32 cellular contexts compared by ENCODE assay signal in the genomic region with DNA sequence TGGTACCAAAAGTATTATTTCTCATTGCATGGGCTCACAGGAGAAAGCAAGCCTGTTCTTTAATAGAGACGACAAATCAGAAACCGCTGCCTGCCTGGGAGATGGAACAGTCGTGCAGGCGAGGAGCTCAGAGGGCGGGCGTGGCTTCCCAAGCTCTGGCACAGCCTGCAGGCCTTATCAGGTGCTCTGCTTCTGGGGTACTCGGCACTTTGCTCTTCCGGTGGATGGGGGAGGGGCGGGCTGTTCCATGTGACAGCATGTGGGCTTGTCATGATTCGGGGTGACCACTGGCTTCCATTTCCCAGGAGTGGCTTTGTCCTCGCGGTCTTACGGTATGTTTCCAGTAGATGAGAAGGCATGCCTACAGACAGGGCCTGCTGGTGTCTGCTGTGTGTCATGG.
"Had no signal": no experiment of that assay in that cellular context is flagged by ENCODE, and none has a peak within 500 bp of the region (broad histone marks: within the 10 kb centered on the region; RNA-seq: fewer than 3 reads in every experiment).

No MANE protein-coding gene starts in this region.

- H3K27me3 Mint-ChIP-seq: activated B cell treated with CpG ODN at 0.5 μM for 24 hours; activated CD4-positive, alpha-beta memory T cell treated with anti-CD3 and anti-CD28 coated beads for 36 hours; activated CD4-positive, alpha-beta T cell treated with anti-CD3 and anti-CD28 coated beads, Interleukin-2, amount 10 ng/mL, durations not matched to agents 24 days and 14 days; activated CD8-positive, alpha-beta memory T cell treated with anti-CD3 and anti-CD28 coated beads, Interleukin-2, amount 10 ng/mL, durations not matched to agents 7 days and 5 days; activated naive CD4-positive, alpha-beta T cell treated with anti-CD3 and anti-CD28 coated beads, Interleukin-2, amount 50 U/mL, for 24 hours; activated naive CD8-positive, alpha-beta T cell treated with anti-CD3 and anti-CD28 coated beads for 36 hours; activated naive CD8-positive, alpha-beta T cell treated with anti-CD3 and anti-CD28 coated beads, Interleukin-2, amount 50 U/mL, for 24 hours; T-helper 17 cell had no signal

- H3K27ac Mint-ChIP-seq: activated B cell treated with CpG ODN at 0.5 μM for 24 hours; activated CD4-positive, alpha-beta memory T cell treated with anti-CD3 and anti-CD28 coated beads for 36 hours; activated CD4-positive, alpha-beta T cell treated with anti-CD3 and anti-CD28 coated beads, Interleukin-2, amount 10 ng/mL, durations not matched to agents 24 days and 14 days; activated CD8-positive, alpha-beta memory T cell treated with anti-CD3 and anti-CD28 coated beads, Interleukin-2, amount 10 ng/mL, durations not matched to agents 7 days and 5 days; activated CD8-positive, alpha-beta T cell treated with anti-CD3 and anti-CD28 coated beads, Interleukin-2, amount 10 ng/mL, durations not matched to agents 7 days and 5 days; activated naive CD4-positive, alpha-beta T cell treated with anti-CD3 and anti-CD28 coated beads for 36 hours; activated naive CD4-positive, alpha-beta T cell treated with anti-CD3 and anti-CD28 coated beads, Interleukin-2, amount 50 U/mL, for 24 hours; activated naive CD8-positive, alpha-beta T cell treated with anti-CD3 and anti-CD28 coated beads for 36 hours; activated naive CD8-positive, alpha-beta T cell treated with anti-CD3 and anti-CD28 coated beads, Interleukin-2, amount 50 U/mL, for 24 hours; activated T-helper 1 cell treated with anti-CD3 and anti-CD28 coated beads, Interleukin-12 subunit alpha, Interleukin-12 subunit beta, Interleukin-2, Interleukin-4 antibody, amounts not matched to agents 30 ng/mL and 10 ng/mL and 1 ng/mL, durations not matched to agents 14 hours and 24 hours and 36 hours; activated T-helper 2 cell treated with anti-CD3 and anti-CD28 coated beads, Interferon-gamma antibody, Interleukin-2, Interleukin-4, amounts not matched to agents 10 μg/mL and 5 μg/mL and 100 μg/mL, durations not matched to agents 14 hours and 24 hours and 36 hours; T-helper 17 cell; T-helper 2 cell treated with Interferon-gamma antibody and Interleukin-4, amounts not matched to agents 5 μg/mL and 100 μg/mL, for 36 hours had no signal

- H3K4me3 ChIP-seq: adrenal gland, body of pancreas, esophagus squamous epithelium, gastroesophageal sphincter, heart left ventricle had no signal

- H3K4me3 Mint-ChIP-seq: activated B cell treated with CpG ODN at 0.5 μM for 24 hours; activated CD4-positive, alpha-beta memory T cell treated with anti-CD3 and anti-CD28 coated beads for 36 hours; activated CD4-positive, alpha-beta T cell treated with anti-CD3 and anti-CD28 coated beads, Interleukin-2, amount 10 ng/mL, durations not matched to agents 24 days and 14 days; activated CD8-positive, alpha-beta memory T cell treated with anti-CD3 and anti-CD28 coated beads, Interleukin-2, amount 10 ng/mL, durations not matched to agents 7 days and 5 days; activated CD8-positive, alpha-beta T cell treated with anti-CD3 and anti-CD28 coated beads, Interleukin-2, amount 10 ng/mL, durations not matched to agents 7 days and 5 days; activated naive CD4-positive, alpha-beta T cell treated with anti-CD3 and anti-CD28 coated beads for 36 hours; activated naive CD4-positive, alpha-beta T cell treated with anti-CD3 and anti-CD28 coated beads, Interleukin-2, amount 50 U/mL, for 24 hours; activated naive CD8-positive, alpha-beta T cell treated with anti-CD3 and anti-CD28 coated beads for 36 hours; activated naive CD8-positive, alpha-beta T cell treated with anti-CD3 and anti-CD28 coated beads, Interleukin-2, amount 50 U/mL, for 24 hours; activated T-helper 1 cell treated with anti-CD3 and anti-CD28 coated beads, Interleukin-12 subunit alpha, Interleukin-12 subunit beta, Interleukin-2, Interleukin-4 antibody, amounts not matched to agents 30 ng/mL and 10 ng/mL and 1 ng/mL, durations not matched to agents 14 hours and 24 hours and 36 hours; T-helper 17 cell; T-helper 2 cell treated with Interferon-gamma antibody and Interleukin-4, amounts not matched to agents 5 μg/mL and 100 μg/mL, for 36 hours had no signal

- H3K4me1 ChIP-seq: adrenal gland, body of pancreas had no signal

- H3K27me3 ChIP-seq: adrenal gland, body of pancreas, esophagus squamous epithelium, gastroesophageal sphincter, heart left ventricle had no signal

- H3K36me3 Mint-ChIP-seq: activated CD8-positive, alpha-beta memory T cell treated with anti-CD3 and anti-CD28 coated beads, Interleukin-2, amount 10 ng/mL, durations not matched to agents 7 days and 5 days; activated naive CD8-positive, alpha-beta T cell treated with anti-CD3 and anti-CD28 coated beads for 36 hours had no signal

- H3K4me1 Mint-ChIP-seq: activated B cell treated with CpG ODN at 0.5 μM for 24 hours; activated CD4-positive, alpha-beta T cell treated with anti-CD3 and anti-CD28 coated beads, Interleukin-2, amount 10 ng/mL, durations not matched to agents 24 days and 14 days; activated CD8-positive, alpha-beta memory T cell treated with anti-CD3 and anti-CD28 coated beads, Interleukin-2, amount 10 ng/mL, durations not matched to agents 7 days and 5 days; activated naive CD4-positive, alpha-beta T cell treated with anti-CD3 and anti-CD28 coated beads, Interleukin-2, amount 50 U/mL, for 24 hours; activated naive CD8-positive, alpha-beta T cell treated with anti-CD3 and anti-CD28 coated beads for 36 hours had no signal

- H3K9me3 Mint-ChIP-seq: activated B cell treated with CpG ODN at 0.5 μM for 24 hours; activated CD4-positive, alpha-beta memory T cell treated with anti-CD3 and anti-CD28 coated beads for 36 hours; activated CD4-positive, alpha-beta T cell treated with anti-CD3 and anti-CD28 coated beads, Interleukin-2, amount 10 ng/mL, durations not matched to agents 24 days and 14 days; activated naive CD4-positive, alpha-beta T cell treated with anti-CD3 and anti-CD28 coated beads for 36 hours; activated naive CD4-positive, alpha-beta T cell treated with anti-CD3 and anti-CD28 coated beads, Interleukin-2, amount 50 U/mL, for 24 hours; activated naive CD8-positive, alpha-beta T cell treated with anti-CD3 and anti-CD28 coated beads for 36 hours; activated naive CD8-positive, alpha-beta T cell treated with anti-CD3 and anti-CD28 coated beads, Interleukin-2, amount 50 U/mL, for 24 hours; activated T-helper 1 cell treated with anti-CD3 and anti-CD28 coated beads, Interleukin-12 subunit alpha, Interleukin-12 subunit beta, Interleukin-2, Interleukin-4 antibody, amounts not matched to agents 30 ng/mL and 10 ng/mL and 1 ng/mL, durations not matched to agents 14 hours and 24 hours and 36 hours; activated T-helper 2 cell treated with anti-CD3 and anti-CD28 coated beads, Interferon-gamma antibody, Interleukin-2, Interleukin-4, amounts not matched to agents 10 μg/mL and 5 μg/mL and 100 μg/mL, durations not matched to agents 14 hours and 24 hours and 36 hours; T-helper 2 cell treated with Interferon-gamma antibody and Interleukin-4, amounts not matched to agents 5 μg/mL and 100 μg/mL, for 36 hours had no signal

- FAIRE-seq: colon had no signal

- H3K9me3 ChIP-seq: adrenal gland, body of pancreas, esophagus squamous epithelium, gastroesophageal sphincter, heart left ventricle had no signal

- DNase-seq: activated B cell treated with CpG ODN at 0.5 μM for 24 hours; activated CD4-positive, alpha-beta memory T cell treated with anti-CD3 and anti-CD28 coated beads for 36 hours; activated CD4-positive, alpha-beta T cell treated with anti-CD3 and anti-CD28 coated beads, Interleukin-2, amount 10 ng/mL, durations not matched to agents 24 days and 14 days; activated CD8-positive, alpha-beta memory T cell treated with anti-CD3 and anti-CD28 coated beads, Interleukin-2, amount 10 ng/mL, durations not matched to agents 7 days and 5 days; activated CD8-positive, alpha-beta memory T cell treated with anti-CD3 and anti-CD28 coated beads, Interleukin-2, amount 50 U/mL, for 4 hours; activated CD8-positive, alpha-beta T cell treated with anti-CD3 and anti-CD28 coated beads, Interleukin-2, amount 10 ng/mL, durations not matched to agents 7 days and 5 days; activated effector memory CD4-positive, alpha-beta T cell treated with anti-CD3 and anti-CD28 coated beads, Interleukin-2, amount 50 U/mL, for 16 hours; activated naive CD4-positive, alpha-beta T cell treated with anti-CD3 and anti-CD28 coated beads for 36 hours; activated naive CD8-positive, alpha-beta T cell treated with anti-CD3 and anti-CD28 coated beads for 36 hours; activated naive CD8-positive, alpha-beta T cell treated with anti-CD3 and anti-CD28 coated beads, Interleukin-2, amount 50 U/mL, for 24 hours; activated T-cell treated with anti-CD3 and anti-CD28 coated beads, Interleukin-2, amount 50 U/mL, for 1 hour; activated T-cell treated with anti-CD3 and anti-CD28 coated beads, Interleukin-2, amount 50 U/mL, for 48 hours; adrenal gland; amygdala; aorta; body of pancreas; caudate nucleus; effector CD8-positive, alpha-beta T cell; esophagus squamous epithelium; foreskin melanocyte; SW 1271; T-helper 1 cell; T-helper 17 cell; T1000; WERI-Rb-1 had no signal

- H3K27ac ChIP-seq: adrenal gland, body of pancreas, esophagus squamous epithelium, gastroesophageal sphincter, WERI-Rb-1 had no signal

- H3K36me3 ChIP-seq: adrenal gland, esophagus squamous epithelium, gastroesophageal sphincter, heart left ventricle, WERI-Rb-1 had no signal
